ENCODE assay signal across 17 cellular contexts in the genomic region with DNA sequence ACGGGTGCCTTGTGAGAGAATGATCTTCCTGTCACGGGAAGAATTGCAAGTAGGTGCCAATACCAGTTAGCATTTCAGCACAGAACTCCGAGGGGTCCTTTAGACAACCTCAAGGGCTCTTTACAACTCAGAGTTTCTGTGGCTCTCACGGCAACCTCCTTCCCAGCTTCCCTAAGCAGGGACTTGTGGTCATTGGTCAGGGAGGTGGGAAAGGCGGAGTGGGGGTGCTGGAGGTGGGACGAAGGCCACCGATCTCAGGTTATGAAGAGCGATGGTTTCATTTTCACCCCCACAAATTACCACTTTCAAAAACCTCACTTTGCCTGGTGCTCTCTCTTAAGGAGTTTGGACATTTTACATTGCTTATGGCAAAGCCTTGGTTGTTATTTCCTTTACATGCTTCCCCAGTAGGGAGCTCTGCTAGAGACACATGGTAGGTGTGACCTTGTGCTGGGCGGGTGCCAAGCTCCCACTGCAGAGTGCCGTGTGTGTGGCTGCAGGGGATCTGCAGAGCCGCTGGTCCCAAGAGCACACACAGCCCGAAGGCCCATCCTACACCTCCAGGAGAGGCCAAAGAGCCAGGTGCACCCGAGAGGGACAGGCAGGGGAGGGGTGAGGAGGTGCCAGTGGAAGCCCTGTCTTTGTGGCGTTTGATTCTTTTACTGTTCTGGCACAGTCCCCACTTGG. TPM values are rescaled to one million over a fixed set of nuclear protein-coding genes. Genes with fewer than 3 reads are reported as not detected.
DNase-seq lines count a peak whose midpoint lies in the region; ATAC-seq and TF ChIP-seq lines count a peak whose summit lies in the region.
"Had no signal": no experiment of that assay in that cellular context is flagged by ENCODE, and none has a peak within 500 bp of the region (broad histone marks: within the 10 kb centered on the region; RNA-seq: fewer than 3 reads in every experiment).

No MANE protein-coding gene starts in this region.

- DNase-seq in COLO668 (lab: John Stamatoyannopoulos, UW; ENCODE audit: unreplicated experiment) (peak; percentile 46), NCI-H1694 (lab: John Stamatoyannopoulos, UW) (peak; percentile 35), lung microvascular endothelial cell (ENCODE audit: low read depth in 2 of 2) (peak; percentile 70 to 73), glomerular visceral epithelial cell (ENCODE audit: extremely low spot score) (no peak), NCI-H2227 treated with DMSO at 0.1 percent for 48 hours (lab: John Stamatoyannopoulos, UW) (no peak), hippocampal formation (lab: John Stamatoyannopoulos, UW) (no peak)
- no peak for DNase-seq in stimulated activated CD4-positive, alpha-beta T cell treated with anti-CD3 and anti-CD28 coated beads, Interleukin-2, amount 100 ng/mL, for 24 hours
- DNase-seq: activated CD8-positive, alpha-beta T cell treated with anti-CD3 and anti-CD28 coated beads for 36 hours; activated naive CD4-positive, alpha-beta T cell treated with Interleukin-2 at 50 U/mL for 16 hours; stimulated activated CD4-positive, alpha-beta T cell treated with anti-CD3 and anti-CD28 coated beads, Interleukin-1b, Interleukin-23, amount 100 ng/mL, for 48 hours had no signal

- ATAC-seq in SK-N-SH treated with all-trans-retinoic acid at 6 μM for 48 hours, result peak; percentile 56; the same call in 2 of the 3 replicates
- ATAC-seq: activated CD8-positive, alpha-beta T cell treated with anti-CD3 and anti-CD28 coated beads for 36 hours; Right ventricle myocardium inferior; stimulated activated effector memory CD8-positive, alpha-beta T cell treated with anti-CD3 and anti-CD28 coated beads, Interleukin-12 subunit alpha, Interleukin-12 subunit beta, amount 100 ng/mL, for 72 hours had no signal

TF ChIP-seq in SK-N-SH treated with all-trans-retinoic acid at 6 μM for 48 hours, 23 proteins besides CTCF, POLR2A, EP300 and RAD21:
- TF ChIP-seq TCF4 (CRISPR knock-in tag; IDR thresholded peaks at IDR 0.05; ENCODE audit: borderline replicate concordance) (peak; percentile 13; the same call in 1 of the 2 replicates), TOX (CRISPR knock-in tag; IDR thresholded peaks at IDR 0.05; ENCODE audit: borderline replicate concordance) (no peak)

RNA-seq across cellular contexts. Expression of a gene that starts 21.4 kb away (rescaled TPM):
- not detected in 2 replicates for total RNA-seq in lung microvascular endothelial cell
- total RNA-seq: B cell, esophagus muscularis mucosa, HFFc6, posterior vena cava, Right ventricle myocardium inferior had no signal

Comparison
In these comparisons a context has a peak if more than half of its experiments do, and no peak if none do; other contexts are left out.
1. DNase-seq: peak in COLO668 (single experiment), NCI-H1694 (single experiment) and lung microvascular endothelial cell (2 of 2); none in glomerular visceral epithelial cell (single experiment), NCI-H2227 treated with DMSO at 0.1 percent for 48 hours (single experiment), stimulated activated CD4-positive, alpha-beta T cell treated with anti-CD3 and anti-CD28 coated beads, Interleukin-2, amount 100 ng/mL, for 24 hours (0 of 2) and hippocampal formation (0 of 2).